8 cellular contexts compared by ENCODE assay signal in genomic region chr6:43369174-43370002, GRCh38. TPM values are rescaled to one million over a fixed set of nuclear protein-coding genes. Genes with fewer than 3 reads are reported as not detected.
DNase-seq lines count a peak whose midpoint lies in the region; ATAC-seq, FAIRE-seq and TF ChIP-seq lines count a peak whose summit lies in the region.

TSS of gene ZNF318 (minus strand) at chr6:43369647. CDS start at chr6:43369365, 282 bp downstream.

- FAIRE-seq in HepG2 (lab: Jason Lieb, UNC) = peak; percentile 47

- peaks cover 10 to 17% of the 10 kb centered on the region in 2 donors for H3K36me3 Mint-ChIP-seq in CD14-positive monocyte

- H3K4me3 Mint-ChIP-seq in CD14-positive monocyte = peak within 1 kb of the TSS; percentile 89 to 94

- H3K36me3 ChIP-seq in HepG2 (replicated peaks in 1 of 2; ENCODE audit: control insufficient read depth in 1 of 2, insufficient read depth in 2 of 2, low read length in 2 of 2) = peaks cover 4 to 12% of the 10 kb centered on the region in 2 experiments; a peak in 2 of 5 replicates

- peak within 1 kb of the TSS; percentile 15 for H2AFZ ChIP-seq in HepG2 (ENCODE audit: low read length)

- peak; percentile 80 for ATAC-seq in GM19438 (IDR thresholded peaks at IDR 0.05; ENCODE audit: low read depth, unreplicated experiment)
- peak; percentile 67 for ATAC-seq in HG03571 (IDR thresholded peaks at IDR 0.05; ENCODE audit: unreplicated experiment)
- ATAC-seq in HepG2 = peak; percentile 89

- TF ChIP-seq EP300 in HepG2 (IDR thresholded peaks at IDR 0.05; ENCODE audit: low read depth in 2 of 2, low read length in 2 of 2) = no peak
- no peak for TF ChIP-seq EP300 in HepG2 (CRISPR knock-in tag; IDR thresholded peaks at IDR 0.05; ENCODE audit: borderline replicate concordance)

- peaks cover 33% of the 10 kb centered on the region for H3K4me1 Mint-ChIP-seq in CD14-positive monocyte

- H3K9me3 ChIP-seq in HepG2 (ENCODE audit: low read length) = no peaks in the 10 kb centered on the region

- TF ChIP-seq RAD21 in HepG2 (CRISPR knock-in tag; IDR thresholded peaks at IDR 0.05) = peak; percentile 53; the same call in 1 of the 2 replicates

- peak in 1 of 2 experiments; percentile 59; a peak in 3 of 4 replicates for TF ChIP-seq POLR2A in HepG2 (IDR thresholded peaks at IDR 0.05; ENCODE audit: insufficient read depth in 1 of 2, low read depth in 2 of 2, low read length in 2 of 2)

- peak within 1 kb of the TSS; percentile 67 for H3K9ac ChIP-seq in HepG2 (ENCODE audit: insufficient read depth, low read depth, low read length)

- H3K27me3 Mint-ChIP-seq in CD14-positive monocyte (ENCODE audit: low read depth in 3 of 3) = peaks cover 7 to 15% (median 11%) of the 10 kb centered on the region in 3 donors

- peak within 1 kb of the TSS; percentile 60 to 81 (median 66) for H3K4me3 ChIP-seq in HepG2 (replicated peaks in 1 of 3; ENCODE audit: insufficient read depth in 1 of 3, low read depth in 2 of 3, low read length in 3 of 3)

- in situ Hi-C loops in HepG2 (cut with HindIII; ENCODE audit: extremely low pct_ligation_motif_present, low pct_unique_long_range_greater_than_20kb) = no loop called here

- H3K27me3 ChIP-seq in HepG2 (ENCODE audit: control insufficient read depth in 1 of 2, insufficient read depth in 2 of 2, low read length in 2 of 2) = no peaks in the 10 kb centered on the region

- CTCF ChIA-PET in HepG2 (lab: Yijun Ruan, JAX; ENCODE audit: low intra/inter-chr PET ratio, low total read pairs) = no interaction called here

- POLR2A ChIA-PET in HepG2 (lab: Yijun Ruan, JAX) = interaction anchor here (0.6 to 3.8 kb wide), 36 partner anchors 8 to 309 kb away, joined by 3 to 17 read pairs (median 5); partner anchors contain the start of genes ABCC10, CUL9, DNPH1 and GTPBP2

- peak within 1 kb of the TSS; percentile 99 for H3K4me2 ChIP-seq in HepG2 (ENCODE audit: low read depth, low read length)

- H3K27ac Mint-ChIP-seq in CD14-positive monocyte = peak within 1 kb of the TSS; percentile 84 to 98 (median 96)

- peaks cover 12% of the 10 kb centered on the region for H3K79me2 ChIP-seq in HepG2 (ENCODE audit: insufficient read depth, low read length)

- no peak for TF ChIP-seq CTCF in CD14-positive monocyte (IDR thresholded peaks at IDR 0.05)
- TF ChIP-seq CTCF in HepG2 (CRISPR knock-in tag; IDR thresholded peaks at IDR 0.05) = 0 out of 2 replicates have a peak, but pooled peaks have one; percentile 6

- H3K4me1 ChIP-seq in HepG2 (ENCODE audit: insufficient read depth, low read length) = peaks cover 38% of the 10 kb centered on the region

- no TSS peak for BruUV-seq in HepG2 (replicated peaks; lab: Mats Ljungman, UMichigan)

- no peaks in the 10 kb centered on the region for H4K20me1 ChIP-seq in HepG2 (ENCODE audit: insufficient read depth, low read length)

- H3K9me3 Mint-ChIP-seq in CD14-positive monocyte = no peaks in the 10 kb centered on the region

- H3K27ac ChIP-seq in HepG2 (ENCODE audit: extremely low read length, insufficient read depth, low read length) = peak within 1 kb of the TSS; percentile 65

- WGBS in HepG2 (ENCODE audit: low lambda C conversion rate) = 26% methylated on average over 17 of the region's 104 CpGs

- peak; percentile 93 for DNase-seq in CD14-positive monocyte (ENCODE audit: low spot score)
- peak; percentile 100 for DNase-seq in NCI-H82 (lab: John Stamatoyannopoulos, UW)
- DNase-seq in activated CD4-positive, alpha-beta T cell treated with anti-CD3 and anti-CD28 coated beads, Interleukin-2, amount 50 U/mL, for 4 hours = peak; percentile 91 to 92
- peak; percentile 97 for DNase-seq in dermis blood vessel endothelial cell
- DNase-seq in HepG2 (ENCODE audit: low spot score) = peak; percentile 93
- DNase-seq in stimulated activated CD4-positive, alpha-beta T cell treated with anti-CD3 and anti-CD28 coated beads, Interleukin-2, amount 100 ng/mL, for 48 hours = peak; percentile 87 to 89

- intact Hi-C loops in CD14-positive monocyte (cut with micrococcal nuclease) = loop anchor here (5.0 to 10.0 kb wide), 2 partner anchors 58 to 145 kb away; partner anchors contain the start of genes ABCC10 (in 2 of the 2), LRRC73 (in 1 of the 2), POLR1C (in 1 of the 2) and YIPF3 (in 1 of the 2)
- intact Hi-C loops in HepG2 (cut with micrococcal nuclease; ENCODE audit: unreplicated experiment) = loop anchor here (1.0 to 5.0 kb wide), 2 partner anchors 58 to 128 kb away; partner anchors contain the start of gene ABCC10

TF ChIP-seq in HepG2, 621 proteins besides CTCF, POLR2A, EP300 and RAD21 (continues in another document):
- TF ChIP-seq ZNF746 (CRISPR knock-in tag; IDR thresholded peaks at IDR 0.05) = peak; percentile 77
- 0 out of 2 replicates have a peak, but pooled peaks have one; percentile 31 for TF ChIP-seq ZBTB2 (CRISPR knock-in tag; IDR thresholded peaks at IDR 0.05; ENCODE audit: low read depth)
- TF ChIP-seq ZSCAN29 (CRISPR knock-in tag; conservative IDR thresholded peaks at IDR 0.05) = no peak

RNA-seq across cellular contexts. Expression of gene ZNF318, which starts in this region (rescaled TPM):
- polyA plus RNA-seq in CD14-positive monocyte (1 to 10 TPM; 3.2 to 3.6 TPM), HepG2 (2011; rRNA removed) (14.5 and 15.1 TPM in 2 replicates)
- total RNA-seq in dermis blood vessel endothelial cell (9.7 and 10.8 TPM in 2 replicates), HepG2 (2016; rRNA removed; fragmentation: Illumina TruSeq; extraction: Trizol) (13.0 and 19.4 TPM in 2 replicates)
- 1.6 TPM in 2 replicates for total RNA-seq in HepG2 (2016; cell fraction: cytosol; rRNA removed; fragmentation: Illumina TruSeq; extraction: Trizol; ENCODE audit: low read depth)
- total RNA-seq in HepG2 (2016; cell fraction: insoluble cytoplasmic fraction; rRNA removed; fragmentation: Illumina TruSeq; extraction: Trizol) = 11.9 and 17.8 TPM in 2 replicates
- 5.6 and 6.6 TPM in 2 replicates for total RNA-seq in HepG2 (2016; cell fraction: membrane; rRNA removed; fragmentation: Illumina TruSeq; extraction: Trizol)
- 16.1 and 16.5 TPM in 2 replicates for total RNA-seq in HepG2 (2016; cell fraction: nucleus; rRNA removed; fragmentation: Illumina TruSeq; extraction: Trizol)
- 9.0 and 11.7 TPM in 2 replicates for polyA plus RNA-seq in HepG2 (2011; cell fraction: cytosol; rRNA removed)
- 23.4 and 27.7 TPM in 2 replicates for polyA plus RNA-seq in HepG2 (2011; cell fraction: nucleus; rRNA removed)
- polyA plus RNA-seq in HepG2 (2012) = 14.6 and 16.4 TPM in 2 replicates
- polyA plus RNA-seq in HepG2 (2016; cell fraction: cytosol; fragmentation: Illumina TruSeq; extraction: Trizol; ENCODE audit: low read depth) = 0.93 and 1.1 TPM in 2 replicates
- polyA plus RNA-seq in HepG2 (2016; cell fraction: insoluble cytoplasmic fraction; fragmentation: Illumina TruSeq; extraction: Trizol; ENCODE audit: low read depth) = 13.7 and 15.1 TPM in 2 replicates
- 1.8 and 2.1 TPM in 2 replicates for polyA plus RNA-seq in HepG2 (2016; cell fraction: membrane; fragmentation: Illumina TruSeq; extraction: Trizol; ENCODE audit: low read depth)
- 26.2 and 27.0 TPM in 2 replicates for polyA plus RNA-seq in HepG2 (2016; cell fraction: nucleus; fragmentation: Illumina TruSeq; extraction: Trizol; ENCODE audit: insufficient read depth, low read depth)
- 38.1 and 51.2 TPM in 2 replicates for polyA minus RNA-seq in HepG2 (2011; rRNA and poly(A)+ RNA removed; ENCODE audit: low replicate concordance)
- polyA minus RNA-seq in HepG2 (2011; cell fraction: cytosol; rRNA and poly(A)+ RNA removed) = 19.6 and 24.3 TPM in 2 replicates
- polyA minus RNA-seq in HepG2 (2011; cell fraction: nucleus; rRNA and poly(A)+ RNA removed) = 20.5 and 30.1 TPM in 2 replicates

Comparison
In these comparisons a context has a peak if more than half of its experiments do, and no peak if none do; other contexts are left out.
1. Peak in every context shown above with its lines: DNase-seq, ATAC-seq, H3K4me3 ChIP-seq and H3K27ac ChIP-seq.